Comparison of ENCODE assay signal across 26 cellular contexts in genomic region chr19:10167459-10167858, GRCh38.
"Had no signal": no experiment of that assay in that cellular context is flagged by ENCODE, and none has a peak within 500 bp of the region (broad histone marks: within the 10 kb centered on the region; RNA-seq: fewer than 3 reads in every experiment).

No MANE protein-coding gene starts in this region.

- H3K4me1 Mint-ChIP-seq: activated T-helper 17 cell treated with anti-CD3 and anti-CD28 coated beads, Interleukin-2, amount 50 U/mL, for 72 hours; WTC11 had no signal

- H3K27me3 ChIP-seq: adrenal gland, body of pancreas had no signal

- DNase-seq: activated CD4-positive, alpha-beta T cell treated with anti-CD3 and anti-CD28 coated beads for 1 hour; activated CD4-positive, alpha-beta T cell treated with anti-CD3 and anti-CD28 coated beads, Interleukin-2, amount 10 ng/mL, durations not matched to agents 24 days and 14 days; activated CD4-positive, alpha-beta T cell treated with anti-CD3 and anti-CD28 coated beads, Interleukin-2, amount 50 U/mL, for 48 hours; activated gamma-delta T cell; activated naive CD4-positive, alpha-beta T cell treated with anti-CD3 and anti-CD28 coated beads, Interleukin-2, amount 50 U/mL, for 16 hours; activated naive CD8-positive, alpha-beta T cell treated with anti-CD3 and anti-CD28 coated beads, Interleukin-2, amount 10 ng/mL, durations not matched to agents 7 days and 5 days; activated T-cell treated with anti-CD3 and anti-CD28 coated beads for 4 hours; activated T-cell treated with anti-CD3 and anti-CD28 coated beads, Interleukin-2, amount 50 U/mL, for 48 hours; adrenal gland; aorta; body of pancreas; central memory CD4-positive, alpha-beta T cell; IMR-90; KG1; MV-4-11; NCI-H1092 treated with DMSO at 0.1 percent for 48 hours; NCI-H1417 treated with DMSO at 0.1 percent for 48 hours; NCI-H1694; NCI-H2029; NCI-H524; PC-3; SHP77 treated with DMSO at 0.1 percent for 48 hours; T-helper 17 cell; T-helper 9 cell had no signal

- ATAC-seq: activated T-helper 17 cell treated with anti-CD3 and anti-CD28 coated beads, Interleukin-2, amount 50 U/mL, for 72 hours; body of pancreas; PC-3; T-helper 17 cell; WTC11 had no signal

- H3K27ac Mint-ChIP-seq: activated CD4-positive, alpha-beta T cell treated with anti-CD3 and anti-CD28 coated beads, Interleukin-2, amount 10 ng/mL, durations not matched to agents 24 days and 14 days; activated T-helper 17 cell treated with anti-CD3 and anti-CD28 coated beads, Interleukin-2, amount 50 U/mL, for 72 hours; WTC11 had no signal

- H3K27me3 Mint-ChIP-seq: activated CD4-positive, alpha-beta T cell treated with anti-CD3 and anti-CD28 coated beads, Interleukin-2, amount 10 ng/mL, durations not matched to agents 24 days and 14 days; activated naive CD8-positive, alpha-beta T cell treated with anti-CD3 and anti-CD28 coated beads, Interleukin-2, amount 10 ng/mL, durations not matched to agents 7 days and 5 days; activated T-helper 17 cell treated with anti-CD3 and anti-CD28 coated beads, Interleukin-2, amount 50 U/mL, for 72 hours; T-helper 17 cell had no signal

- H3K4me1 ChIP-seq: adrenal gland, body of pancreas had no signal

- H3K4me3 ChIP-seq: adrenal gland, body of pancreas had no signal

- H3K9me3 Mint-ChIP-seq: activated CD4-positive, alpha-beta T cell treated with anti-CD3 and anti-CD28 coated beads, Interleukin-2, amount 10 ng/mL, durations not matched to agents 24 days and 14 days; activated naive CD8-positive, alpha-beta T cell treated with anti-CD3 and anti-CD28 coated beads, Interleukin-2, amount 10 ng/mL, durations not matched to agents 7 days and 5 days; activated T-helper 17 cell treated with anti-CD3 and anti-CD28 coated beads, Interleukin-2, amount 50 U/mL, for 72 hours; WTC11 had no signal

- H3K4me3 Mint-ChIP-seq: activated CD4-positive, alpha-beta T cell treated with anti-CD3 and anti-CD28 coated beads, Interleukin-2, amount 10 ng/mL, durations not matched to agents 24 days and 14 days; activated naive CD8-positive, alpha-beta T cell treated with anti-CD3 and anti-CD28 coated beads, Interleukin-2, amount 10 ng/mL, durations not matched to agents 7 days and 5 days; activated T-helper 17 cell treated with anti-CD3 and anti-CD28 coated beads, Interleukin-2, amount 50 U/mL, for 72 hours; T-helper 17 cell; WTC11 had no signal

- H3K9me3 ChIP-seq: adrenal gland, body of pancreas had no signal

- H3K27ac ChIP-seq: adrenal gland, body of pancreas had no signal
